Comparison of ENCODE assay signal across 8 cellular contexts in genomic region chr4:38387348-38387747, GRCh38.
DNase-seq lines count a peak whose midpoint lies in the region; ATAC-seq and TF ChIP-seq lines count a peak whose summit lies in the region.

No MANE protein-coding gene starts in this region.

- ATAC-seq in thoracic aorta (ENCODE audit: insufficient number of reproducible peaks, low FRiP score, low read depth) (peak; percentile 87), HG03159 (IDR thresholded peaks at IDR 0.05; ENCODE audit: unreplicated experiment) (no peak)

- intact Hi-C loops in activated naive CD4-positive, alpha-beta T cell treated with anti-CD3 and anti-CD28 coated beads for 36 hours (cut with micrococcal nuclease), result no loop called here

- H3K9me3 ChIP-seq in thoracic aorta, result peaks cover 6% of the 10 kb centered on the region

- no peaks in the 10 kb centered on the region for H3K36me3 ChIP-seq in thoracic aorta

- CTCF ChIA-PET in activated naive CD4-positive, alpha-beta T cell treated with anti-CD3 and anti-CD28 coated beads for 36 hours (lab: Charles Lee), result no interaction called here

- DNase-seq in NCI-H1436 treated with DMSO at 0.1 percent for 48 hours (lab: John Stamatoyannopoulos, UW) (peak; percentile 43), astrocyte of the spinal cord (ENCODE audit: low read depth, low spot score) (peak; percentile 39), inferior parietal cortex (ENCODE audit: extremely low spot score) (peak; percentile 9), thoracic aorta (ENCODE audit: low spot score) (peak; percentile 65), SIG-M5 (lab: John Stamatoyannopoulos, UW) (no peak), GM20000 (ENCODE audit: low spot score) (no peak)
- DNase-seq in activated naive CD4-positive, alpha-beta T cell treated with anti-CD3 and anti-CD28 coated beads for 36 hours, result no peak

- H3K4me1 ChIP-seq in thoracic aorta (ENCODE audit: control insufficient read depth in 1 of 2, low read depth in 2 of 2), result peaks cover 29 to 54% of the 10 kb centered on the region in 2 donors

- in situ Hi-C loops in astrocyte of the spinal cord (cut with HindIII; ENCODE audit: low sequenced_read_pairs), result no loop called here

- H3K4me3 ChIP-seq in astrocyte of the spinal cord (ENCODE audit: low read depth, low read length) (no peak overlapping the region), thoracic aorta (peak overlapping the region; percentile 22)

- no peaks in the 10 kb centered on the region for H3K27me3 Mint-ChIP-seq in activated naive CD4-positive, alpha-beta T cell treated with anti-CD3 and anti-CD28 coated beads for 36 hours (ENCODE audit: low read depth)

- peaks cover 21% of the 10 kb centered on the region for H3K9me3 Mint-ChIP-seq in activated naive CD4-positive, alpha-beta T cell treated with anti-CD3 and anti-CD28 coated beads for 36 hours

- peaks cover 5% of the 10 kb centered on the region for H3K36me3 Mint-ChIP-seq in activated naive CD4-positive, alpha-beta T cell treated with anti-CD3 and anti-CD28 coated beads for 36 hours (ENCODE audit: low read depth)

- H3K4me1 Mint-ChIP-seq in activated naive CD4-positive, alpha-beta T cell treated with anti-CD3 and anti-CD28 coated beads for 36 hours (ENCODE audit: low read depth), result peaks cover 18% of the 10 kb centered on the region

- peak overlapping the region; percentile 9 to 42 for H3K27ac ChIP-seq in thoracic aorta

- no peak for TF ChIP-seq CTCF in astrocyte of the spinal cord (IDR thresholded peaks at IDR 0.05; ENCODE audit: low read depth, low read length)
- no peak for TF ChIP-seq CTCF in thoracic aorta (IDR thresholded peaks at IDR 0.05)
- TF ChIP-seq CTCF in GM20000 (IDR thresholded peaks at IDR 0.05; ENCODE audit: extremely low read depth, missing control alignments), result no peak

- H3K27me3 ChIP-seq in thoracic aorta (replicated peaks; ENCODE audit: insufficient read depth), result no peaks in the 10 kb centered on the region

- no peak overlapping the region for H3K27ac Mint-ChIP-seq in activated naive CD4-positive, alpha-beta T cell treated with anti-CD3 and anti-CD28 coated beads for 36 hours

- H3K4me3 Mint-ChIP-seq in activated naive CD4-positive, alpha-beta T cell treated with anti-CD3 and anti-CD28 coated beads for 36 hours, result no peak overlapping the region

Comparison
In these comparisons a context has a peak if more than half of its experiments do, and no peak if none do; other contexts are left out.
1. DNase-seq: peak in NCI-H1436 treated with DMSO at 0.1 percent for 48 hours (single experiment), astrocyte of the spinal cord (single experiment), inferior parietal cortex (single experiment) and thoracic aorta (single experiment); none in SIG-M5 (single experiment), GM20000 (single experiment) and activated naive CD4-positive, alpha-beta T cell treated with anti-CD3 and anti-CD28 coated beads for 36 hours (single experiment).